ENCODE assay signal across 8 cellular contexts in the genomic region with DNA sequence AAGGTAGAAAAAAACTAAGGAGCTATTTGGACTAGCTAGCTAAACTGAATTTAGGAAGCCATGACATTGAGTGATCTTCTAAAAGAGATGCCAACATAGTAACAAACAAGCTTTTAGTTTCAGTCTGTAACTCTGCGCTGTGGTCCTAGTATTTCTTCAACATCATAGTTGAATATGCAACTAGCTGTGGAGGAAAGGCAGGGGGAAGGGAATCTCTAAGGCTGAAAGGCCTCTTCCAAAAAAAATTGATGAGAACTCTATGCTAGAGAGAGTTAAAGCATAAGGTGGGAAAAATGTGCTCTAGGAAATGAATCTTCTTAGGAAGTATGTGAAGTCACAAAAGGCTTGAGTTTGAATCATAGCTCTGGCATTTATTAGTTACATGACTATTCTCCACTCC.
DNase-seq lines count a peak whose midpoint lies in the region; ATAC-seq, FAIRE-seq and TF ChIP-seq lines count a peak whose summit lies in the region.
"Not testable (repeated sequence)": the region's sequence is repeated elsewhere in the genome, so short reads cannot be mapped to it uniquely, and the experiment has no call there.

No MANE protein-coding gene starts in this region.

- peak overlapping the region in 1 of 2 donors; percentile 9 for H3K4me3 Mint-ChIP-seq in CD14-positive monocyte
- peak overlapping the region; percentile 34 for H3K4me3 Mint-ChIP-seq in activated T-helper 2 cell treated with anti-CD3 and anti-CD28 coated beads, Interferon-gamma antibody, Interleukin-2, Interleukin-4, amounts not matched to agents 10 μg/mL and 5 μg/mL and 100 μg/mL, durations not matched to agents 14 hours and 24 hours and 36 hours (ENCODE audit: low read depth)
- not testable (repeated sequence) for H3K4me3 Mint-ChIP-seq in osteocyte (ENCODE audit: unreplicated experiment)

- DNase-seq in CD14-positive monocyte (ENCODE audit: low spot score); activated T-helper 2 cell treated with anti-CD3 and anti-CD28 coated beads, Interferon-gamma antibody, Interleukin-2, Interleukin-4, amounts not matched to agents 10 μg/mL and 5 μg/mL and 100 μg/mL, durations not matched to agents 14 hours and 24 hours and 36 hours (ENCODE audit: low spot score); osteocyte (ENCODE audit: extremely low spot score, unreplicated experiment): not testable (repeated sequence)
- DNase-seq in HCEC 1CT (peak; percentile 43), RCC 7860 (ENCODE audit: low spot score) (peak; percentile 48), epithelial cell of esophagus (ENCODE audit: low read depth) (peak; percentile 69)

- H3K27ac Mint-ChIP-seq in CD14-positive monocyte: peak overlapping the region in 6 of 7 donors; percentile 64 to 88 (median 76)
- H3K27ac Mint-ChIP-seq in activated T-helper 2 cell treated with anti-CD3 and anti-CD28 coated beads, Interferon-gamma antibody, Interleukin-2, Interleukin-4, amounts not matched to agents 10 μg/mL and 5 μg/mL and 100 μg/mL, durations not matched to agents 14 hours and 24 hours and 36 hours: peak overlapping the region; percentile 69
- peak overlapping the region; percentile 80 for H3K27ac Mint-ChIP-seq in osteocyte (ENCODE audit: unreplicated experiment)

- TF ChIP-seq CTCF in CD14-positive monocyte (IDR thresholded peaks at IDR 0.05); epithelial cell of esophagus (IDR thresholded peaks at IDR 0.05; ENCODE audit: insufficient read depth, low read depth, low read length, missing control alignments); osteocyte (IDR thresholded peaks at IDR 0.05): not testable (repeated sequence)

- H3K27me3 Mint-ChIP-seq in CD14-positive monocyte (ENCODE audit: low read depth in 3 of 3); activated T-helper 2 cell treated with anti-CD3 and anti-CD28 coated beads, Interferon-gamma antibody, Interleukin-2, Interleukin-4, amounts not matched to agents 10 μg/mL and 5 μg/mL and 100 μg/mL, durations not matched to agents 14 hours and 24 hours and 36 hours (ENCODE audit: low read depth); osteocyte (ENCODE audit: unreplicated experiment): not testable (repeated sequence)

- not testable (repeated sequence) for H3K36me3 Mint-ChIP-seq in CD14-positive monocyte; osteocyte (ENCODE audit: unreplicated experiment)
- peaks cover 11% of the 10 kb centered on the region for H3K36me3 Mint-ChIP-seq in activated T-helper 2 cell treated with anti-CD3 and anti-CD28 coated beads, Interferon-gamma antibody, Interleukin-2, Interleukin-4, amounts not matched to agents 10 μg/mL and 5 μg/mL and 100 μg/mL, durations not matched to agents 14 hours and 24 hours and 36 hours (ENCODE audit: low read depth)

- H3K4me1 Mint-ChIP-seq in CD14-positive monocyte; osteocyte (ENCODE audit: unreplicated experiment): not testable (repeated sequence)
- H3K4me1 Mint-ChIP-seq in activated T-helper 2 cell treated with anti-CD3 and anti-CD28 coated beads, Interferon-gamma antibody, Interleukin-2, Interleukin-4, amounts not matched to agents 10 μg/mL and 5 μg/mL and 100 μg/mL, durations not matched to agents 14 hours and 24 hours and 36 hours (ENCODE audit: low read depth): peaks cover 15% of the 10 kb centered on the region

- not testable (repeated sequence) for H3K9me3 Mint-ChIP-seq in CD14-positive monocyte; activated T-helper 2 cell treated with anti-CD3 and anti-CD28 coated beads, Interferon-gamma antibody, Interleukin-2, Interleukin-4, amounts not matched to agents 10 μg/mL and 5 μg/mL and 100 μg/mL, durations not matched to agents 14 hours and 24 hours and 36 hours; osteocyte (ENCODE audit: unreplicated experiment)

- FAIRE-seq in RCC 7860 (lab: Jason Lieb, UNC): not testable (repeated sequence)

- intact Hi-C loops in CD14-positive monocyte (cut with micrococcal nuclease); activated T-helper 2 cell treated with anti-CD3 and anti-CD28 coated beads, Interferon-gamma antibody, Interleukin-2, Interleukin-4, amounts not matched to agents 10 μg/mL and 5 μg/mL and 100 μg/mL, durations not matched to agents 14 hours and 24 hours and 36 hours (cut with micrococcal nuclease): not testable (repeated sequence)

- ATAC-seq in GM18870 (IDR thresholded peaks at IDR 0.05; ENCODE audit: unreplicated experiment) (peak; percentile 68), HG03354 (IDR thresholded peaks at IDR 0.05; ENCODE audit: poor library complexity, severe bottlenecking, unreplicated experiment) (peak; percentile 84)

- H3K4me3 ChIP-seq in epithelial cell of esophagus (ENCODE audit: low read length): not testable (repeated sequence)
